In the genomic region with DNA sequence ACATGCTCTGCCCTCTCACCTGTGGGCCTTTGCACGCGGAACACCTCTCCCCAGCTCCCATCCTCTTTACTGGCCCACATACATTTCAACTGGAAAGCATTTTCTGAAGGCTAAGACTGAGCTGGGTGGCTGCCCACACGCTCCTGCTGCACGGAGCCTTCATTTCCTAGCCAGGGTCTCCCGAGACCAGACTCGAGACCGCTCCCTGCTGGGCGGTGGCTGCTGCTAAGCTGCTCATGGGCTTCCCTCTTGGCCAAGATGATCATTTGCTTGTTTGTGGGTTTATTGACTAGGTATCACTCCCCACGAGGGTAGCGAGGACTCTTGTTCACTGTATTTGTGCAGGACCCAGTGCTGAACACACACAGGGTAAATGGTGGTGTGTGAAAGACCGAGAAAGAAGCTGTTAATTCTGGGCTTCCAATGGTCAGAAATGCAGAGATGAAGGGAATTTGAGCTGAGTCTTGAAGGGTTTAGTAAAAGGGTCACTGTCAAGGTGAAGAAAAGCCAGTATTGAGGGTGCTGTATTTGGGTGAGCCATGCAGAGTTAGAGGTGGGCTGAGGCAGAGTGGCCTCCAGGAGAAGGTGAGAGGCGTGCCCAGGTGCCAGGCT, we compare ENCODE assay signal across 8 cellular contexts. TPM values are rescaled to one million over a fixed set of nuclear protein-coding genes. Genes with fewer than 3 reads are reported as not detected.
DNase-seq lines count a peak whose midpoint lies in the region; ATAC-seq and TF ChIP-seq lines count a peak whose summit lies in the region.

No MANE protein-coding gene starts in this region.

- ATAC-seq in GM18520 (IDR thresholded peaks at IDR 0.05; ENCODE audit: unreplicated experiment): peak; percentile 36

- TF ChIP-seq POLR2A in vagina (IDR thresholded peaks at IDR 0.05): no peak

- H3K9me2 ChIP-seq in hepatocyte (replicated peaks; ENCODE audit: insufficient read depth): no peaks in the 10 kb centered on the region

- intact Hi-C loops in vagina (cut with DNase I): loop anchor here (1.0 kb wide), 1 partner anchor 74 kb away; no protein-coding TSS in a partner anchor

- H3K36me3 Mint-ChIP-seq in T-helper 1 cell treated with Interleukin-12 subunit alpha and Interleukin-12 subunit beta and Interleukin-4 antibody, amounts not matched to agents 30 μg/mL and 1 μg/mL, for 36 hours (ENCODE audit: low read depth): peaks cover 7% of the 10 kb centered on the region

- no peak for TF ChIP-seq EP300 in Ishikawa (IDR thresholded peaks at IDR 0.05; ENCODE audit: borderline replicate concordance)

- H3K27me3 ChIP-seq in hepatocyte (no peaks in the 10 kb centered on the region), vagina (no peaks in the 10 kb centered on the region)

- H3K9me3 Mint-ChIP-seq in T-helper 1 cell treated with Interleukin-12 subunit alpha and Interleukin-12 subunit beta and Interleukin-4 antibody, amounts not matched to agents 30 μg/mL and 1 μg/mL, for 36 hours: no peaks in the 10 kb centered on the region

- peak overlapping the region; percentile 93 for H3K4me2 ChIP-seq in hepatocyte

- TF ChIP-seq CTCF in hepatocyte (IDR thresholded peaks at IDR 0.05; ENCODE audit: poor library complexity) (peak; percentile 72), vagina (IDR thresholded peaks at IDR 0.05) (peak in 2 of 3 experiments; percentile 33 to 44)

- peak overlapping the region; percentile 68 for H3K4me3 ChIP-seq in hepatocyte
- peak overlapping the region; percentile 99 for H3K4me3 ChIP-seq in vagina

- peak overlapping the region; percentile 99 for H3K4me3 Mint-ChIP-seq in T-helper 1 cell treated with Interleukin-12 subunit alpha and Interleukin-12 subunit beta and Interleukin-4 antibody, amounts not matched to agents 30 μg/mL and 1 μg/mL, for 36 hours

- H4K20me1 ChIP-seq in hepatocyte (ENCODE audit: insufficient read depth, poor library complexity, severe bottlenecking): peaks cover 3% of the 10 kb centered on the region

- H3K27ac ChIP-seq in angular gyrus (ENCODE audit: low read depth, low read length): peak overlapping the region; percentile 94
- peak overlapping the region; percentile 80 for H3K27ac ChIP-seq in hepatocyte
- H3K27ac ChIP-seq in vagina: peak overlapping the region; percentile 84

- no peaks in the 10 kb centered on the region for H3K9me3 ChIP-seq in hepatocyte (ENCODE audit: low read depth)
- no peaks in the 10 kb centered on the region for H3K9me3 ChIP-seq in vagina

- no peaks in the 10 kb centered on the region for H3K27me3 Mint-ChIP-seq in T-helper 1 cell treated with Interleukin-12 subunit alpha and Interleukin-12 subunit beta and Interleukin-4 antibody, amounts not matched to agents 30 μg/mL and 1 μg/mL, for 36 hours (ENCODE audit: low read depth)

- H3K4me1 ChIP-seq in hepatocyte (ENCODE audit: insufficient read depth): peaks cover 11% of the 10 kb centered on the region
- peaks cover 45% of the 10 kb centered on the region for H3K4me1 ChIP-seq in vagina

- 18% methylated on average over 12 of the region's 12 CpGs for WGBS in hepatocyte (ENCODE audit: low lambda C conversion rate, missing lambda C conversion rate)

- DNase-seq in AG08396 (ENCODE audit: low spot score) (peak; percentile 93), hepatocyte (ENCODE audit: low spot score) (peak; percentile 92), renal cortical epithelial cell (ENCODE audit: low read depth) (peak; percentile 70), vagina (ENCODE audit: extremely low spot score in 2 of 2) (no peak)

- H3K79me2 ChIP-seq in hepatocyte: peaks cover 27% of the 10 kb centered on the region

- TF ChIP-seq RAD21 in Ishikawa (IDR thresholded peaks at IDR 0.05; ENCODE audit: low read depth): peak; percentile 40

- peak overlapping the region; percentile 57 for H2AFZ ChIP-seq in hepatocyte

- H3K36me3 ChIP-seq in hepatocyte (replicated peaks; ENCODE audit: insufficient read depth, low read depth): no peaks in the 10 kb centered on the region
- H3K36me3 ChIP-seq in vagina: peaks cover 0 to 36% of the 10 kb centered on the region in 2 donors

- H3K4me1 Mint-ChIP-seq in T-helper 1 cell treated with Interleukin-12 subunit alpha and Interleukin-12 subunit beta and Interleukin-4 antibody, amounts not matched to agents 30 μg/mL and 1 μg/mL, for 36 hours (ENCODE audit: low read depth): peaks cover 18% of the 10 kb centered on the region

- peak overlapping the region; percentile 91 for H3K27ac Mint-ChIP-seq in T-helper 1 cell treated with Interleukin-12 subunit alpha and Interleukin-12 subunit beta and Interleukin-4 antibody, amounts not matched to agents 30 μg/mL and 1 μg/mL, for 36 hours

TF ChIP-seq in Ishikawa, 13 proteins besides CTCF, POLR2A, EP300 and RAD21:
- no peak for TF ChIP-seq EGR1 (IDR thresholded peaks at IDR 0.05)
- TF ChIP-seq CREB1 (IDR thresholded peaks at IDR 0.05; ENCODE audit: low read depth): no peak
- TF ChIP-seq ZBTB7A (IDR thresholded peaks at IDR 0.05; ENCODE audit: low read depth): no peak
- TF ChIP-seq TCF12 (IDR thresholded peaks at IDR 0.05; ENCODE audit: low read depth): no peak
- no peak for TF ChIP-seq CEBPB (IDR thresholded peaks at IDR 0.05)
- TF ChIP-seq USF1 (IDR thresholded peaks at IDR 0.05): no peak
- TF ChIP-seq FOXM1 (IDR thresholded peaks at IDR 0.05; ENCODE audit: borderline replicate concordance, low read depth): no peak
- no peak for TF ChIP-seq MAX (IDR thresholded peaks at IDR 0.05)
- TF ChIP-seq REST (IDR thresholded peaks at IDR 0.05; ENCODE audit: low read depth): no peak
- TF ChIP-seq TEAD4 (IDR thresholded peaks at IDR 0.05): no peak
- no peak for TF ChIP-seq YY1 (IDR thresholded peaks at IDR 0.05; ENCODE audit: low read depth)
- TF ChIP-seq TAF1 (IDR thresholded peaks at IDR 0.05; ENCODE audit: low read depth): no peak
- no peak for TF ChIP-seq NFIC (IDR thresholded peaks at IDR 0.05)

RNA-seq across cellular contexts. Expression of gene TRAPPC2L, which starts 0.9 kb away (rescaled TPM):
- total RNA-seq in hepatocyte: 58.7 and 70.8 TPM in 2 replicates
- polyA plus RNA-seq in hepatocyte: 191 and 215 TPM in 2 replicates
- 22.5 and 38.7 TPM in 2 replicates for total RNA-seq in renal cortical epithelial cell
- total RNA-seq in vagina: 50.8 TPM

RNA-seq across cellular contexts. Expression of gene GALNS, which starts 1.1 kb away (rescaled TPM):
- total RNA-seq in hepatocyte (19.6 and 22.4 TPM in 2 replicates), renal cortical epithelial cell (14.4 and 41.0 TPM in 2 replicates), vagina (61.4 TPM)
- polyA plus RNA-seq in hepatocyte: 38.9 and 53.5 TPM in 2 replicates

RNA-seq across cellular contexts. Expression of gene PABPN1L, which starts 8.6 kb away (rescaled TPM):
- total RNA-seq in hepatocyte (not detected in 2 replicates), renal cortical epithelial cell (not detected in 2 replicates), vagina (not detected)
- polyA plus RNA-seq in hepatocyte: not detected in 2 replicates

RNA-seq across cellular contexts. Expression of gene APRT, which starts 46.1 kb away (rescaled TPM):
- total RNA-seq in hepatocyte (101 and 119 TPM in 2 replicates), renal cortical epithelial cell (55.4 and 98.3 TPM in 2 replicates), vagina (134 TPM)
- 237 and 273 TPM in 2 replicates for polyA plus RNA-seq in hepatocyte

RNA-seq across cellular contexts. Expression of gene CDT1, which starts 54.2 kb away (rescaled TPM):
- total RNA-seq in hepatocyte: 5.2 and 6.9 TPM in 2 replicates
- polyA plus RNA-seq in hepatocyte: 5.1 and 6.8 TPM in 2 replicates
- total RNA-seq in renal cortical epithelial cell: 1.1 and 7.6 TPM in 2 replicates
- 10.8 TPM for total RNA-seq in vagina

Comparison
In these comparisons a context has a peak if more than half of its experiments do, and no peak if none do; other contexts are left out.
1. DNase-seq: peak in AG08396 (single experiment), hepatocyte (single experiment) and renal cortical epithelial cell (single experiment); none in vagina (0 of 2).
2. Peak in every context shown above with its lines, with median percentiles within 50 percentile points of each other: H3K27ac ChIP-seq.